27 cellular contexts compared by ENCODE assay signal in the genomic region with DNA sequence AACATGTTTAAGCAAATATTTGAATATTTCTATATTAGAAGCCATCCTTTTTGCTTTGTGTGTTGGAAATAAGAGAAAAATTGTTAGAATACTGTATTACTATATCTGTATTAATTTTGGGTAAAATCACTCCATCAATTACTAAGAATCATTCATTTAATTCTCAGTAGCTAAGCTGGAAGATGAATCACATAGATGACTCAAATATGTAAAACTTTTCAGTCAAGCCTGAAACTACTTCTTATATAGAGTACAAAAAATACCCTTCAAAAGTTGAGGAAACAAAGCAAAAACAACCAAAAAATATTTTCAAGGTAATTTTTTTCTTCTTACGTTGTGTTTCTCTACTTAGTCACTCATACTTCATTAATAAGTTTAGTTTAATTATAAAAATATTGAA.
"Had no signal": no experiment of that assay in that cellular context is flagged by ENCODE, and none has a peak within 500 bp of the region (broad histone marks: within the 10 kb centered on the region; RNA-seq: fewer than 3 reads in every experiment).

No MANE protein-coding gene starts in this region.

- H3K4me3 ChIP-seq: body of pancreas, colonic mucosa, dorsolateral prefrontal cortex, esophagus squamous epithelium, heart right ventricle, lung, stomach, suprapubic skin, tibial nerve had no signal

- H3K27ac ChIP-seq: body of pancreas, colonic mucosa, dorsolateral prefrontal cortex, esophagus squamous epithelium, stomach, suprapubic skin, tibial nerve, VCaP had no signal

- DNase-seq: activated CD4-positive, alpha-beta memory T cell treated with anti-CD3 and anti-CD28 coated beads, Interleukin-2, amount 10 ng/mL, durations not matched to agents 7 days and 5 days; activated CD4-positive, alpha-beta T cell treated with anti-CD3 and anti-CD28 coated beads, Interleukin-2, amount 10 ng/mL, durations not matched to agents 24 days and 14 days; activated effector memory CD4-positive, alpha-beta T cell treated with Interleukin-2 at 50 U/mL for 16 hours; activated naive CD4-positive, alpha-beta T cell treated with anti-CD3 and anti-CD28 coated beads for 36 hours; activated naive CD8-positive, alpha-beta T cell treated with anti-CD3 and anti-CD28 coated beads, Interleukin-2, amount 10 ng/mL, durations not matched to agents 7 days and 5 days; activated T-cell treated with anti-CD3 and anti-CD28 coated beads, Interleukin-2, amount 50 U/mL, for 72 hours; amygdala; body of pancreas; caudate nucleus; colonic mucosa; dorsolateral prefrontal cortex; effector memory CD8-positive, alpha-beta T cell; esophagus squamous epithelium; naive thymus-derived CD4-positive, alpha-beta T cell; occipital lobe; posterior cingulate gyrus; small intestine; stimulated activated CD4-positive, alpha-beta T cell treated with anti-CD3 and anti-CD28 coated beads, Interleukin-2, amount 100 ng/mL, for 24 hours; stomach had no signal

- H3K36me3 ChIP-seq: colonic mucosa, esophagus squamous epithelium, heart right ventricle, stomach, suprapubic skin, tibial nerve had no signal

- H3K27me3 ChIP-seq: body of pancreas, colonic mucosa, dorsolateral prefrontal cortex, esophagus squamous epithelium, heart right ventricle, stomach, suprapubic skin, tibial nerve had no signal

- H3K4me1 ChIP-seq: body of pancreas, colonic mucosa, esophagus squamous epithelium, heart right ventricle, stomach, suprapubic skin, tibial nerve had no signal

- H3K9me3 ChIP-seq: body of pancreas, colonic mucosa, esophagus squamous epithelium, suprapubic skin had no signal

- ATAC-seq: activated CD4-positive, CD25-positive, alpha-beta regulatory T cell treated with anti-CD3 and anti-CD28 coated beads, Interleukin-2, amount 50 U/mL, for 24 hours; activated T-cell treated with anti-CD3 and anti-CD28 coated beads, Interleukin-2, amount 50 U/mL, for 72 hours; body of pancreas; effector memory CD8-positive, alpha-beta T cell; naive thymus-derived CD4-positive, alpha-beta T cell; sciatic nerve; stimulated activated memory B cell treated with anti-CD40 and anti-IgM and Interleukin-4, amounts not matched to agents 10 μg/mL and 1 μg/mL and 100 μg/mL, for 72 hours had no signal
